Comparison of ENCODE assay signal across 20 cellular contexts in genomic region chr10:3217301-3217700, GRCh38. TPM values are rescaled to one million over a fixed set of nuclear protein-coding genes. Genes with fewer than 3 reads are reported as not detected.
DNase-seq lines count a peak whose midpoint lies in the region; ATAC-seq and TF ChIP-seq lines count a peak whose summit lies in the region.
"Had no signal": no experiment of that assay in that cellular context is flagged by ENCODE, and none has a peak within 500 bp of the region (broad histone marks: within the 10 kb centered on the region; RNA-seq: fewer than 3 reads in every experiment).

No MANE protein-coding gene starts in this region.

- H3K27me3 Mint-ChIP-seq in activated T-helper 17 cell treated with anti-CD3 and anti-CD28 coated beads, Interleukin-2, amount 50 U/mL, for 72 hours: no peaks in the 10 kb centered on the region
- H3K27me3 Mint-ChIP-seq: activated B cell treated with CpG ODN at 0.5 μM for 24 hours had no signal

- no peaks in the 10 kb centered on the region for H3K9me3 Mint-ChIP-seq in activated T-helper 17 cell treated with anti-CD3 and anti-CD28 coated beads, Interleukin-2, amount 50 U/mL, for 72 hours
- H3K9me3 Mint-ChIP-seq: activated B cell treated with CpG ODN at 0.5 μM for 24 hours had no signal

- peak; percentile 81 for DNase-seq in EL
- no peak for DNase-seq in RWPE2 (ENCODE audit: low spot score)
- DNase-seq in fibroblast of gingiva (ENCODE audit: low read depth): peak; percentile 54
- peak; percentile 73 for DNase-seq in myocyte (ENCODE audit: low read depth)
- no peak for DNase-seq in ascending aorta (ENCODE audit: low spot score in 2 of 2)
- DNase-seq: activated B cell treated with CpG ODN at 0.5 μM for 24 hours; adrenal gland; NCI-H1417 treated with DMSO at 0.1 percent for 48 hours; ovary; stimulated activated CD4-positive, alpha-beta T cell treated with anti-CD3 and anti-CD28 coated beads, Interleukin-4, amount 100 ng/mL, for 4 hours; testis had no signal

- H3K27me3 ChIP-seq in RWPE2 (ENCODE audit: insufficient read depth, poor library complexity, severe bottlenecking): no peaks in the 10 kb centered on the region
- H3K27me3 ChIP-seq in ascending aorta: no peaks in the 10 kb centered on the region
- H3K27me3 ChIP-seq: adrenal gland; BLaER1 treated with 17β-estradiol and CSF1 and Interleukin-3, amounts not matched to agents 10 nM and 100 nM; ovary; testis had no signal

- H3K36me3 ChIP-seq in RWPE2 (ENCODE audit: low read depth) (no peaks in the 10 kb centered on the region), ascending aorta (no peaks in the 10 kb centered on the region)
- H3K36me3 ChIP-seq: adrenal gland; BLaER1 treated with 17β-estradiol and CSF1 and Interleukin-3, amounts not matched to agents 10 nM and 100 nM; ovary had no signal

- ATAC-seq in RWPE2 (ENCODE audit: low read depth): peak; percentile 63; the same call in 2 of the 3 replicates
- ATAC-seq in GM18519 (IDR thresholded peaks at IDR 0.05; ENCODE audit: low FRiP score, unreplicated experiment): no peak
- ATAC-seq in GM21619 (IDR thresholded peaks at IDR 0.05; ENCODE audit: unreplicated experiment): no peak
- no peak for ATAC-seq in activated T-helper 17 cell treated with anti-CD3 and anti-CD28 coated beads, Interleukin-2, amount 50 U/mL, for 72 hours (replicated peaks)
- ATAC-seq: left lobe of liver had no signal

- H3K4me3 Mint-ChIP-seq in activated T-helper 17 cell treated with anti-CD3 and anti-CD28 coated beads, Interleukin-2, amount 50 U/mL, for 72 hours: no peak overlapping the region
- H3K4me3 Mint-ChIP-seq: activated B cell treated with CpG ODN at 0.5 μM for 24 hours; activated T-helper 1 cell treated with anti-CD3 and anti-CD28 coated beads, Interleukin-12 subunit alpha, Interleukin-12 subunit beta, Interleukin-2, Interleukin-4 antibody, amounts not matched to agents 30 ng/mL and 10 ng/mL and 1 ng/mL, durations not matched to agents 14 hours and 24 hours and 36 hours; T-helper 1 cell treated with Interleukin-12 subunit alpha and Interleukin-12 subunit beta and Interleukin-4 antibody, amounts not matched to agents 30 μg/mL and 1 μg/mL, for 36 hours had no signal

- H3K4me3 ChIP-seq in RWPE2 (ENCODE audit: severe bottlenecking) (no peak overlapping the region), ascending aorta (no peak overlapping the region)
- H3K4me3 ChIP-seq: adrenal gland; BLaER1 treated with 17β-estradiol and CSF1 and Interleukin-3, amounts not matched to agents 10 nM and 100 nM; ovary; skin epidermis; testis had no signal

- H3K4me1 ChIP-seq in RWPE2 (ENCODE audit: insufficient read depth, poor library complexity, severe bottlenecking) (peaks cover 8% of the 10 kb centered on the region), ascending aorta (no peaks in the 10 kb centered on the region)
- H3K4me1 ChIP-seq: adrenal gland, testis had no signal

- no peak overlapping the region for H3K27ac Mint-ChIP-seq in activated T-helper 17 cell treated with anti-CD3 and anti-CD28 coated beads, Interleukin-2, amount 50 U/mL, for 72 hours
- H3K27ac Mint-ChIP-seq: activated B cell treated with CpG ODN at 0.5 μM for 24 hours; activated T-helper 1 cell treated with anti-CD3 and anti-CD28 coated beads, Interleukin-12 subunit alpha, Interleukin-12 subunit beta, Interleukin-2, Interleukin-4 antibody, amounts not matched to agents 30 ng/mL and 10 ng/mL and 1 ng/mL, durations not matched to agents 14 hours and 24 hours and 36 hours; T-helper 1 cell treated with Interleukin-12 subunit alpha and Interleukin-12 subunit beta and Interleukin-4 antibody, amounts not matched to agents 30 μg/mL and 1 μg/mL, for 36 hours had no signal

- no peaks in the 10 kb centered on the region for H3K4me1 Mint-ChIP-seq in activated T-helper 17 cell treated with anti-CD3 and anti-CD28 coated beads, Interleukin-2, amount 50 U/mL, for 72 hours
- H3K4me1 Mint-ChIP-seq: activated B cell treated with CpG ODN at 0.5 μM for 24 hours had no signal

- no peaks in the 10 kb centered on the region for H3K36me3 Mint-ChIP-seq in activated T-helper 17 cell treated with anti-CD3 and anti-CD28 coated beads, Interleukin-2, amount 50 U/mL, for 72 hours (ENCODE audit: low read depth)

- no peaks in the 10 kb centered on the region for H3K9me3 ChIP-seq in RWPE2 (ENCODE audit: severe bottlenecking)
- H3K9me3 ChIP-seq in ascending aorta: no peaks in the 10 kb centered on the region
- H3K9me3 ChIP-seq: adrenal gland; BLaER1 treated with 17β-estradiol and CSF1 and Interleukin-3, amounts not matched to agents 10 nM and 100 nM; ovary; testis had no signal

- TF ChIP-seq CTCF in RWPE2 (IDR thresholded peaks at IDR 0.05; ENCODE audit: poor library complexity, severe bottlenecking): no peak
- no peak for TF ChIP-seq CTCF in ascending aorta (IDR thresholded peaks at IDR 0.05)

- H3K27ac ChIP-seq in RWPE2 (ENCODE audit: poor library complexity, severe bottlenecking) (no peak overlapping the region), ascending aorta (no peak overlapping the region)
- H3K27ac ChIP-seq: adrenal gland; BLaER1 treated with 17β-estradiol and CSF1 and Interleukin-3, amounts not matched to agents 10 nM and 100 nM; HL-60; ovary; skin epidermis; testis had no signal

- intact Hi-C loops in ascending aorta (cut with DNase I): no loop called here

RNA-seq across cellular contexts. Expression of gene PITRM1, which starts 44.7 kb away (rescaled TPM):
- total RNA-seq in myocyte (96.1 and 115 TPM in 2 replicates), ascending aorta (110 TPM)
- 70.9 TPM for polyA plus RNA-seq in myocyte (2012)
- total RNA-seq in activated T-helper 17 cell treated with anti-CD3 and anti-CD28 coated beads, Interleukin-2, amount 50 U/mL, for 72 hours: 100 to 1,000 TPM; 160 to 169 TPM

Comparison
In these comparisons a context has a peak if more than half of its experiments do, and no peak if none do; other contexts are left out.
1. DNase-seq: peak in EL (single experiment), fibroblast of gingiva (single experiment) and myocyte (single experiment); none in RWPE2 (single experiment) and ascending aorta (0 of 2).